Comparison of ENCODE assay signal across 9 cellular contexts in genomic region chr20:25076731-25077609, GRCh38. TPM values are rescaled to one million over a fixed set of nuclear protein-coding genes. Genes with fewer than 3 reads are reported as not detected.
A peak's percentile ranks its signal among the peaks of the same experiment; 100 is the strongest.
DNase-seq lines count a peak whose midpoint lies in the region; TF ChIP-seq lines count a peak whose summit lies in the region.
"Had no signal": no experiment of that assay in that cellular context is flagged by ENCODE, and none has a peak within 500 bp of the region (broad histone marks: within the 10 kb centered on the region; RNA-seq: fewer than 3 reads in every experiment).

No MANE protein-coding gene starts in this region.

- H3K9ac ChIP-seq in HUES6 (ENCODE audit: low read length) (no peak overlapping the region), OCI-LY3 (ENCODE audit: low read length) (no peak overlapping the region)

- intact Hi-C loops in Calu3 (cut with micrococcal nuclease; ENCODE audit: unreplicated experiment), result no loop called here

- peaks cover under 1% of the 10 kb centered on the region for H3K27me3 Mint-ChIP-seq in Calu3 (ENCODE audit: unreplicated experiment)

- H3K4me1 Mint-ChIP-seq in Calu3 (ENCODE audit: low read depth, unreplicated experiment), result peaks cover 15% of the 10 kb centered on the region

- no peak overlapping the region for H3K27ac Mint-ChIP-seq in Calu3 (ENCODE audit: unreplicated experiment)

- H3K4me3 ChIP-seq in HUES6 (ENCODE audit: low read depth, low read length) (peak overlapping the region; percentile 54), OCI-LY3 (ENCODE audit: low read length) (no peak overlapping the region), epithelial cell of esophagus (ENCODE audit: low read length) (no peak overlapping the region)

- no TSS peak for BruUV-seq in Calu3 (replicated peaks; lab: Mats Ljungman, UMichigan)

- no peak overlapping the region for H3K27ac ChIP-seq in HUES6 (ENCODE audit: low read depth, low read length)
- H3K27ac ChIP-seq in OCI-LY3 (ENCODE audit: low read length), result no peak overlapping the region

- TF ChIP-seq CTCF in Calu3 (IDR thresholded peaks at IDR 0.05; ENCODE audit: unreplicated experiment) (no peak), OCI-LY3 (IDR thresholded peaks at IDR 0.05; ENCODE audit: low read depth, low read length) (peak; percentile 41), epithelial cell of esophagus (IDR thresholded peaks at IDR 0.05; ENCODE audit: insufficient read depth, low read depth, low read length, missing control alignments) (peak; percentile 48)

- no peak overlapping the region for H3K4me2 ChIP-seq in OCI-LY3 (ENCODE audit: low read length)

- CTCF ChIA-PET in Calu3 (lab: Charles Lee), result no interaction called here

- no peak overlapping the region for H2AFZ ChIP-seq in OCI-LY3 (ENCODE audit: low read depth, low read length)

- H3K36me3 ChIP-seq in HUES6 (ENCODE audit: control insufficient read depth, insufficient read depth, low read length), result no peaks in the 10 kb centered on the region
- no peaks in the 10 kb centered on the region for H3K36me3 ChIP-seq in OCI-LY3 (replicated peaks; ENCODE audit: low read depth, low read length)

- no peaks in the 10 kb centered on the region for H3K9me3 ChIP-seq in HUES6 (ENCODE audit: control insufficient read depth, insufficient read depth, low read depth, low read length)
- H3K9me3 ChIP-seq in OCI-LY3 (ENCODE audit: insufficient read depth, low read length), result no peaks in the 10 kb centered on the region

- H3K36me3 Mint-ChIP-seq in Calu3 (ENCODE audit: insufficient read depth, unreplicated experiment), result no peaks in the 10 kb centered on the region

- peaks cover under 1% of the 10 kb centered on the region; the same call in 1 of the 2 replicates for H3K4me1 ChIP-seq in HUES6 (ENCODE audit: control insufficient read depth, insufficient read depth, low read length)
- H3K4me1 ChIP-seq in OCI-LY3 (ENCODE audit: low read length), result 0 out of 2 replicates have a peak, but pooled peaks cover 2% of the 10 kb centered on the region

- no peaks in the 10 kb centered on the region for H4K20me1 ChIP-seq in OCI-LY3 (ENCODE audit: insufficient read depth, low read length)

- peak; percentile 44 for DNase-seq in Calu3
- DNase-seq in epithelial cell of esophagus (ENCODE audit: low read depth), result peak; percentile 70
- peak; percentile 49 for DNase-seq in pons (ENCODE audit: low spot score)
- DNase-seq in DMS114 treated with DMSO at 0.1 percent for 48 hours (lab: John Stamatoyannopoulos, UW; ENCODE audit: unreplicated experiment), result no peak
- DNase-seq in ureter (ENCODE audit: low spot score), result no peak
- no peak for DNase-seq in mesenteric fat pad (ENCODE audit: low spot score)

- no peaks in the 10 kb centered on the region for H3K9me3 Mint-ChIP-seq in Calu3 (ENCODE audit: low read depth, unreplicated experiment)

- H3K79me2 ChIP-seq in OCI-LY3 (ENCODE audit: low read length), result no peaks in the 10 kb centered on the region

- H3K4me3 Mint-ChIP-seq in Calu3 (ENCODE audit: low read depth, unreplicated experiment), result peak overlapping the region; percentile 58

- H3K27me3 ChIP-seq in HUES6 (ENCODE audit: control insufficient read depth, insufficient read depth, low read length) (peaks cover 94% of the 10 kb centered on the region), OCI-LY3 (ENCODE audit: low read depth, low read length) (peaks cover 32% of the 10 kb centered on the region)

RNA-seq across cellular contexts. Expression of gene VSX1, which starts 5.0 kb away (rescaled TPM):
- total RNA-seq in Calu3 (2022) (not detected in 2 replicates), ureter (not detected), mesenteric fat pad (not detected)
- total RNA-seq: fibroblast of lung had no signal

RNA-seq across cellular contexts. Expression of gene ACSS1, which starts 19.0 kb away (rescaled TPM):
- 3.6 TPM in 2 replicates for total RNA-seq in Calu3 (2022)
- total RNA-seq in ureter, result 33.7 TPM
- 14.3 TPM for total RNA-seq in mesenteric fat pad

Comparison
In these comparisons a context has a peak if more than half of its experiments do, and no peak if none do; other contexts are left out.
1. DNase-seq: peak in Calu3 (single experiment), epithelial cell of esophagus (single experiment) and pons (single experiment); none in DMS114 treated with DMSO at 0.1 percent for 48 hours (single experiment), ureter (single experiment) and mesenteric fat pad (single experiment).